In genomic region chr11:60887531-60887930, GRCh38 we compare ENCODE assay signal across 8 cellular contexts. TPM values are rescaled to one million over a fixed set of nuclear protein-coding genes. Genes with fewer than 3 reads are reported as not detected.
DNase-seq lines count a peak whose midpoint lies in the region; ATAC-seq and TF ChIP-seq lines count a peak whose summit lies in the region.
"Had no signal": no experiment of that assay in that cellular context is flagged by ENCODE, and none has a peak within 500 bp of the region (broad histone marks: within the 10 kb centered on the region; RNA-seq: fewer than 3 reads in every experiment).

No MANE protein-coding gene starts in this region.

- 65% methylated on average over 5 of the region's 5 CpGs for WGBS in hepatocyte (ENCODE audit: low lambda C conversion rate, missing lambda C conversion rate)

- no peaks in the 10 kb centered on the region for H4K20me1 ChIP-seq in hepatocyte (ENCODE audit: insufficient read depth, poor library complexity, severe bottlenecking)

- no peak overlapping the region for H2AFZ ChIP-seq in hepatocyte

- H3K27ac Mint-ChIP-seq in HFFc6, result no peak overlapping the region
- no peak overlapping the region for H3K27ac Mint-ChIP-seq in activated naive CD4-positive, alpha-beta T cell treated with anti-CD3 and anti-CD28 coated beads, Interleukin-2, amount 10 ng/mL, durations not matched to agents 7 days and 5 days
- H3K27ac Mint-ChIP-seq in stimulated activated naive CD8-positive, alpha-beta T cell treated with anti-CD3 and anti-CD28 coated beads, Interleukin-15, amount 100 ng/mL, for 72 hours, result no peak overlapping the region

- ATAC-seq in stimulated activated naive CD8-positive, alpha-beta T cell treated with anti-CD3 and anti-CD28 coated beads, Interleukin-15, amount 100 ng/mL, for 72 hours, result peak; percentile 95
- ATAC-seq in GM21529 (IDR thresholded peaks at IDR 0.05; ENCODE audit: unreplicated experiment), result no peak

- TF ChIP-seq CTCF in HFFc6 (IDR thresholded peaks at IDR 0.05) (peak; percentile 75), hepatocyte (IDR thresholded peaks at IDR 0.05; ENCODE audit: poor library complexity) (peak; percentile 47)

- no peaks in the 10 kb centered on the region for H3K27me3 ChIP-seq in hepatocyte

- H3K4me1 ChIP-seq in hepatocyte (ENCODE audit: insufficient read depth), result no peaks in the 10 kb centered on the region

- CTCF ChIA-PET in activated naive CD4-positive, alpha-beta T cell treated with anti-CD3 and anti-CD28 coated beads, Interleukin-2, amount 10 ng/mL, durations not matched to agents 7 days and 5 days (lab: Charles Lee), result interaction anchor here (0.7 to 5.0 kb wide), 24 partner anchors 9 to 300 kb away, joined by 3 to 178 read pairs (median 6); partner anchors contain the start of gene PTGDR2

- H3K4me3 Mint-ChIP-seq in HFFc6, result no peak overlapping the region
- H3K4me3 Mint-ChIP-seq in activated naive CD4-positive, alpha-beta T cell treated with anti-CD3 and anti-CD28 coated beads, Interleukin-2, amount 10 ng/mL, durations not matched to agents 7 days and 5 days, result no peak overlapping the region
- H3K4me3 Mint-ChIP-seq in stimulated activated naive CD8-positive, alpha-beta T cell treated with anti-CD3 and anti-CD28 coated beads, Interleukin-15, amount 100 ng/mL, for 72 hours, result no peak overlapping the region

- H3K9me2 ChIP-seq in hepatocyte (replicated peaks; ENCODE audit: insufficient read depth), result no peaks in the 10 kb centered on the region

- no peaks in the 10 kb centered on the region for H3K9me3 Mint-ChIP-seq in HFFc6
- H3K9me3 Mint-ChIP-seq in activated naive CD4-positive, alpha-beta T cell treated with anti-CD3 and anti-CD28 coated beads, Interleukin-2, amount 10 ng/mL, durations not matched to agents 7 days and 5 days, result no peaks in the 10 kb centered on the region
- no peaks in the 10 kb centered on the region for H3K9me3 Mint-ChIP-seq in stimulated activated naive CD8-positive, alpha-beta T cell treated with anti-CD3 and anti-CD28 coated beads, Interleukin-15, amount 100 ng/mL, for 72 hours

- no peak overlapping the region for H3K4me2 ChIP-seq in hepatocyte

- H3K27ac ChIP-seq in hepatocyte, result no peak overlapping the region
- H3K27ac ChIP-seq: skin epidermis had no signal

- no peaks in the 10 kb centered on the region; the same call in 1 of the 2 replicates for H3K36me3 Mint-ChIP-seq in HFFc6 (ENCODE audit: low read depth)
- H3K36me3 Mint-ChIP-seq in activated naive CD4-positive, alpha-beta T cell treated with anti-CD3 and anti-CD28 coated beads, Interleukin-2, amount 10 ng/mL, durations not matched to agents 7 days and 5 days, result peaks cover 25% of the 10 kb centered on the region

- H3K4me1 Mint-ChIP-seq in HFFc6 (ENCODE audit: low read depth), result no peaks in the 10 kb centered on the region
- H3K4me1 Mint-ChIP-seq in activated naive CD4-positive, alpha-beta T cell treated with anti-CD3 and anti-CD28 coated beads, Interleukin-2, amount 10 ng/mL, durations not matched to agents 7 days and 5 days, result peaks cover 3% of the 10 kb centered on the region
- no peaks in the 10 kb centered on the region for H3K4me1 Mint-ChIP-seq in stimulated activated naive CD8-positive, alpha-beta T cell treated with anti-CD3 and anti-CD28 coated beads, Interleukin-15, amount 100 ng/mL, for 72 hours

- H3K36me3 ChIP-seq in hepatocyte (replicated peaks; ENCODE audit: insufficient read depth, low read depth), result no peaks in the 10 kb centered on the region

- H3K9me3 ChIP-seq in hepatocyte (ENCODE audit: low read depth), result no peaks in the 10 kb centered on the region

- H3K27me3 Mint-ChIP-seq in HFFc6 (ENCODE audit: insufficient read depth), result no peaks in the 10 kb centered on the region
- H3K27me3 Mint-ChIP-seq in activated naive CD4-positive, alpha-beta T cell treated with anti-CD3 and anti-CD28 coated beads, Interleukin-2, amount 10 ng/mL, durations not matched to agents 7 days and 5 days, result no peaks in the 10 kb centered on the region
- H3K27me3 Mint-ChIP-seq in stimulated activated naive CD8-positive, alpha-beta T cell treated with anti-CD3 and anti-CD28 coated beads, Interleukin-15, amount 100 ng/mL, for 72 hours, result no peaks in the 10 kb centered on the region

- no peak overlapping the region for H3K4me3 ChIP-seq in hepatocyte
- H3K4me3 ChIP-seq: skin epidermis had no signal

- peak; percentile 53 for DNase-seq in EL
- DNase-seq in HFFc6, result peak; percentile 53
- peak; percentile 37 for DNase-seq in NCI-H526 treated with DMSO at 0.1 percent for 48 hours (lab: John Stamatoyannopoulos, UW)
- DNase-seq in activated naive CD4-positive, alpha-beta T cell treated with anti-CD3 and anti-CD28 coated beads, Interleukin-2, amount 10 ng/mL, durations not matched to agents 7 days and 5 days, result peak; percentile 71
- DNase-seq in hepatocyte (ENCODE audit: low spot score), result peak; percentile 64
- peak in 1 of 2 donors; percentile 34 for DNase-seq in stimulated activated naive CD8-positive, alpha-beta T cell treated with anti-CD3 and anti-CD28 coated beads, Interleukin-15, amount 100 ng/mL, for 72 hours

- H3K79me2 ChIP-seq in hepatocyte, result no peaks in the 10 kb centered on the region

RNA-seq across cellular contexts. Expression of gene PRPF19, which starts 18.9 kb away (rescaled TPM):
- total RNA-seq in HFFc6 (2021; fragmentation: NEBNext Ultra II Directional; extraction: Animal tissue kit (Norgen Biotek cat#: 25700)), result 10 to 100 TPM; 72.5 to 95.1 (median 89.4) TPM
- total RNA-seq in hepatocyte, result 38.1 and 53.8 TPM in 2 replicates
- 18.5 and 19.3 TPM in 2 replicates for polyA plus RNA-seq in hepatocyte

RNA-seq across cellular contexts. Expression of gene ZP1, which starts 20.2 kb away (rescaled TPM):
- under 1 TPM in 3 of 6 experiments, not detected in 3; 0.13 to 0.30 (median 0.29) TPM for total RNA-seq in HFFc6 (2021; fragmentation: NEBNext Ultra II Directional; extraction: Animal tissue kit (Norgen Biotek cat#: 25700))
- 0.12 TPM in 1 of 2 replicates, not detected in the other for total RNA-seq in hepatocyte
- polyA plus RNA-seq in hepatocyte, result 0.32 and 1.6 TPM in 2 replicates

RNA-seq across cellular contexts. Expression of gene TMEM109, which starts 26.4 kb away (rescaled TPM):
- total RNA-seq in HFFc6 (2021; fragmentation: NEBNext Ultra II Directional; extraction: Animal tissue kit (Norgen Biotek cat#: 25700)), result 100 to 1,000 TPM in 1 of 6 experiments, 10 to 100 TPM in 5; 74.6 to 101 (median 92.5) TPM
- 30.0 and 47.5 TPM in 2 replicates for total RNA-seq in hepatocyte
- polyA plus RNA-seq in hepatocyte, result 86.9 and 92.5 TPM in 2 replicates

RNA-seq across cellular contexts. Expression of gene PTGDR2, which starts 31.8 kb away (rescaled TPM):
- total RNA-seq in HFFc6 (2021; fragmentation: NEBNext Ultra II Directional; extraction: Animal tissue kit (Norgen Biotek cat#: 25700)), result not detected
- 1.2 and 1.3 TPM in 2 replicates for total RNA-seq in hepatocyte
- polyA plus RNA-seq in hepatocyte, result 0.69 and 2.0 TPM in 2 replicates

RNA-seq across cellular contexts. Expression of gene TMEM132A, which starts 36.7 kb away (rescaled TPM):
- total RNA-seq in HFFc6 (2021; fragmentation: NEBNext Ultra II Directional; extraction: Animal tissue kit (Norgen Biotek cat#: 25700)), result 10 to 100 TPM; 23.8 to 32.2 (median 26.9) TPM
- total RNA-seq in hepatocyte, result 33.7 and 44.3 TPM in 2 replicates
- 97.1 and 98.7 TPM in 2 replicates for polyA plus RNA-seq in hepatocyte
